ENCODE assay signal across 21 cellular contexts in genomic region chr21:41711416-41712023, GRCh38. TPM values are rescaled to one million over a fixed set of nuclear protein-coding genes. Genes with fewer than 3 reads are reported as not detected.
A peak's percentile ranks its signal among the peaks of the same experiment; 100 is the strongest.
DNase-seq lines count a peak whose midpoint lies in the region; ATAC-seq, FAIRE-seq and TF ChIP-seq lines count a peak whose summit lies in the region.
"Had no signal": no experiment of that assay in that cellular context is flagged by ENCODE, and none has a peak within 500 bp of the region (broad histone marks: within the 10 kb centered on the region; RNA-seq: fewer than 3 reads in every experiment).

No MANE protein-coding gene starts in this region.

- peak; percentile 56 for DNase-seq in HT-29 (ENCODE audit: low spot score)
- no peak for DNase-seq in WTC11 (ENCODE audit: low spot score)
- no peak for DNase-seq in progenitor cell of endocrine pancreas (ENCODE audit: low spot score, unreplicated experiment)
- DNase-seq in GM23248, result no peak
- DNase-seq in H54 (ENCODE audit: insufficient read length, low spot score), result no peak
- DNase-seq: activated CD4-positive, CD25-positive, alpha-beta regulatory T cell; activated CD8-positive, alpha-beta T cell treated with anti-CD3 and anti-CD28 coated beads for 36 hours; activated T-cell treated with anti-CD3 and anti-CD28 coated beads, Interleukin-2, amount 50 U/mL, for 4 hours; CD4-positive, alpha-beta T cell; cerebellar nuclear complex; DMS79; effector memory CD4-positive, alpha-beta T cell; mesenchymal stem cell; testis had no signal

- TF ChIP-seq CTCF in WTC11 (IDR thresholded peaks at IDR 0.05), result no peak
- no peak for TF ChIP-seq CTCF in progenitor cell of endocrine pancreas (IDR thresholded peaks at IDR 0.05; ENCODE audit: unreplicated experiment)
- no peak for TF ChIP-seq CTCF in gastroesophageal sphincter (IDR thresholded peaks at IDR 0.05)

- no peak for TF ChIP-seq POLR2A in gastroesophageal sphincter (IDR thresholded peaks at IDR 0.05)
- TF ChIP-seq POLR2A in H54 (IDR thresholded peaks at IDR 0.05; ENCODE audit: low read depth, low read length), result no peak

- no peaks in the 10 kb centered on the region for H4K20me1 ChIP-seq in GM23248 (ENCODE audit: insufficient read depth)

- H3K27me3 Mint-ChIP-seq in WTC11 (ENCODE audit: low read depth), result peaks cover 7% of the 10 kb centered on the region
- no peaks in the 10 kb centered on the region for H3K27me3 Mint-ChIP-seq in progenitor cell of endocrine pancreas

- FAIRE-seq in H54 (lab: Jason Lieb, UNC), result no peak

- WGBS in gastroesophageal sphincter (ENCODE audit: low coverage in 1 of 2), 2 donors, result 61 to 70% methylated on average over 11 to 13 of the region's 13 CpGs
- 71 to 77% methylated on average over 13 of the region's 13 CpGs for WGBS in GM23248 (ENCODE audit: low coverage in 1 of 2, low lambda C conversion rate in 2 of 2, missing lambda C conversion rate in 2 of 2), 2 experiments

- H3K4me3 Mint-ChIP-seq in WTC11 (peak overlapping the region; percentile 67), progenitor cell of endocrine pancreas (ENCODE audit: low read depth) (peak overlapping the region; percentile 27)
- H3K4me3 Mint-ChIP-seq: activated CD8-positive, alpha-beta T cell treated with anti-CD3 and anti-CD28 coated beads for 36 hours; activated naive CD4-positive, alpha-beta T cell treated with anti-CD3 and anti-CD28 coated beads, Interleukin-2, amount 50 U/mL, for 24 hours; activated T-cell treated with anti-CD3 and anti-CD28 coated beads, Interleukin-2, amount 50 U/mL, for 4 hours; CD4-positive, alpha-beta T cell had no signal

- H3K9me3 ChIP-seq in iPS-20b (ENCODE audit: insufficient read depth, low read depth, low read length) (no peaks in the 10 kb centered on the region), gastroesophageal sphincter (peaks cover 0 to 11% (median 0%) of the 10 kb centered on the region in 3 donors), GM23248 (ENCODE audit: low read depth) (no peaks in the 10 kb centered on the region)
- H3K9me3 ChIP-seq: ascending aorta, testis had no signal

- H3K4me2 ChIP-seq in GM23248 (ENCODE audit: unreplicated experiment), result no peak overlapping the region

- no peak overlapping the region for H2AFZ ChIP-seq in GM23248

- H3K9me3 Mint-ChIP-seq in WTC11 (no peaks in the 10 kb centered on the region), progenitor cell of endocrine pancreas (ENCODE audit: low read depth) (no peaks in the 10 kb centered on the region)
- H3K9me3 Mint-ChIP-seq: CD4-positive, alpha-beta T cell; neural crest cell had no signal

- peak overlapping the region; percentile 59; the same call in 1 of the 2 replicates for H3K4me3 ChIP-seq in iPS-20b (ENCODE audit: low read length)
- no peak overlapping the region for H3K4me3 ChIP-seq in gastroesophageal sphincter
- no peak overlapping the region for H3K4me3 ChIP-seq in GM23248
- H3K4me3 ChIP-seq: ascending aorta, testis had no signal

- H3K9ac ChIP-seq in iPS-20b (ENCODE audit: low read depth, low read length) (no peak overlapping the region), GM23248 (no peak overlapping the region)

- in situ Hi-C loops in GM23248 (cut with MboI), result no loop called here

- no peaks in the 10 kb centered on the region for H3K36me3 ChIP-seq in iPS-20b (ENCODE audit: insufficient read depth, low read depth, low read length)
- no peaks in the 10 kb centered on the region for H3K36me3 ChIP-seq in gastroesophageal sphincter
- no peaks in the 10 kb centered on the region for H3K36me3 ChIP-seq in GM23248 (ENCODE audit: low read depth)
- H3K36me3 ChIP-seq: ascending aorta had no signal

- POLR2A ChIA-PET in WTC11 (lab: Charles Lee), result no interaction called here

- ATAC-seq in WTC11 (peak; percentile 10; the same call in 1 of the 2 replicates), gastroesophageal sphincter (no peak), GM21717 (IDR thresholded peaks at IDR 0.05; ENCODE audit: unreplicated experiment) (no peak)
- ATAC-seq: activated CD8-positive, alpha-beta T cell treated with anti-CD3 and anti-CD28 coated beads for 36 hours; activated T-cell treated with anti-CD3 and anti-CD28 coated beads, Interleukin-2, amount 50 U/mL, for 4 hours had no signal

- H3K27ac Mint-ChIP-seq in WTC11, result no peak overlapping the region; the same call in 1 of the 2 replicates
- peak overlapping the region; percentile 95 for H3K27ac Mint-ChIP-seq in progenitor cell of endocrine pancreas
- H3K27ac Mint-ChIP-seq: activated CD8-positive, alpha-beta T cell treated with anti-CD3 and anti-CD28 coated beads for 36 hours; activated naive CD4-positive, alpha-beta T cell treated with anti-CD3 and anti-CD28 coated beads, Interleukin-2, amount 50 U/mL, for 24 hours; CD4-positive, alpha-beta T cell had no signal

- H3K27me3 ChIP-seq in iPS-20b (ENCODE audit: insufficient read depth, low read length), result peaks cover 25% of the 10 kb centered on the region
- peaks cover 89% of the 10 kb centered on the region for H3K27me3 ChIP-seq in gastroesophageal sphincter
- no peaks in the 10 kb centered on the region; the same call in 1 of the 2 replicates for H3K27me3 ChIP-seq in GM23248 (replicated peaks; ENCODE audit: insufficient read depth)
- H3K27me3 ChIP-seq: ascending aorta, testis had no signal

- no peak overlapping the region for H3K27ac ChIP-seq in iPS-20b (ENCODE audit: low read length)
- no peak overlapping the region for H3K27ac ChIP-seq in gastroesophageal sphincter
- no peak overlapping the region for H3K27ac ChIP-seq in GM23248
- H3K27ac ChIP-seq: ascending aorta, testis had no signal

- peaks cover 4% of the 10 kb centered on the region; the same call in 1 of the 2 replicates for H3K4me1 ChIP-seq in iPS-20b (ENCODE audit: insufficient read depth, low read length)
- no peaks in the 10 kb centered on the region for H3K4me1 ChIP-seq in gastroesophageal sphincter
- H3K4me1 ChIP-seq in GM23248 (ENCODE audit: insufficient read depth), result no peaks in the 10 kb centered on the region
- H3K4me1 ChIP-seq: ascending aorta, testis had no signal

- CTCF ChIA-PET in WTC11 (lab: Charles Lee), result interaction anchor here (0.9 kb wide), 1 partner anchor 67 kb away, joined by 3 read pairs; no protein-coding TSS in a partner anchor

- H3F3A ChIP-seq in GM23248 (ENCODE audit: insufficient read depth), result no peaks in the 10 kb centered on the region

- peaks cover 46% of the 10 kb centered on the region for H3K4me1 Mint-ChIP-seq in WTC11
- peaks cover 63% of the 10 kb centered on the region for H3K4me1 Mint-ChIP-seq in progenitor cell of endocrine pancreas (ENCODE audit: low read depth)
- H3K4me1 Mint-ChIP-seq: activated naive CD4-positive, alpha-beta T cell treated with anti-CD3 and anti-CD28 coated beads, Interleukin-2, amount 50 U/mL, for 24 hours had no signal

- H3K79me2 ChIP-seq in GM23248 (ENCODE audit: insufficient read depth), result no peaks in the 10 kb centered on the region

- no peak for TF ChIP-seq EP300 in gastroesophageal sphincter (IDR thresholded peaks at IDR 0.05)

- H3K36me3 Mint-ChIP-seq in WTC11 (no peaks in the 10 kb centered on the region), progenitor cell of endocrine pancreas (ENCODE audit: insufficient read depth) (no peaks in the 10 kb centered on the region)
- H3K36me3 Mint-ChIP-seq: activated naive CD4-positive, alpha-beta T cell treated with anti-CD3 and anti-CD28 coated beads, Interleukin-2, amount 50 U/mL, for 24 hours had no signal

- no peaks in the 10 kb centered on the region for H3K9me2 ChIP-seq in GM23248 (ENCODE audit: insufficient read depth)

TF ChIP-seq in WTC11, 78 proteins besides CTCF, POLR2A, EP300 and RAD21:
- TF ChIP-seq CREM (CRISPR knock-in tag; IDR thresholded peaks at IDR 0.05) (no peak), MYBL2 (CRISPR knock-in tag; IDR thresholded peaks at IDR 0.05) (no peak), NFYB (CRISPR knock-in tag; conservative IDR thresholded peaks at IDR 0.05; ENCODE audit: low read depth) (no peak)

RNA-seq across cellular contexts. Expression of gene RIPK4, which starts 55.3 kb away (rescaled TPM):
- 54.3 and 60.9 TPM in 2 replicates for total RNA-seq in HT-29 (2014; rRNA removed; shearing (Covaris generic))
- 13.7 to 20.1 TPM (median 14.0 TPM) in 3 replicates for total RNA-seq in WTC11 (2021)
- 28.9 and 30.1 TPM in 2 replicates for total RNA-seq in progenitor cell of endocrine pancreas
- 1 to 10 TPM in 2 of 4 donors, under 1 TPM in 2; 0.40 to 5.8 (median 1.5) TPM for total RNA-seq in gastroesophageal sphincter
- 0.54 and 1.0 TPM in 2 replicates for total RNA-seq in GM23248 (2014; rRNA removed; shearing (Covaris generic))
- polyA plus RNA-seq in GM23248 (2016; fragmentation: Nextera tagmentation; extraction: Ambion mirVana), result 0.43 and 0.46 TPM in 2 replicates
- total RNA-seq: neural crest cell had no signal
- polyA plus RNA-seq: fibroblast of lung had no signal
